Comparison of ENCODE assay signal across 10 cellular contexts in the genomic region with DNA sequence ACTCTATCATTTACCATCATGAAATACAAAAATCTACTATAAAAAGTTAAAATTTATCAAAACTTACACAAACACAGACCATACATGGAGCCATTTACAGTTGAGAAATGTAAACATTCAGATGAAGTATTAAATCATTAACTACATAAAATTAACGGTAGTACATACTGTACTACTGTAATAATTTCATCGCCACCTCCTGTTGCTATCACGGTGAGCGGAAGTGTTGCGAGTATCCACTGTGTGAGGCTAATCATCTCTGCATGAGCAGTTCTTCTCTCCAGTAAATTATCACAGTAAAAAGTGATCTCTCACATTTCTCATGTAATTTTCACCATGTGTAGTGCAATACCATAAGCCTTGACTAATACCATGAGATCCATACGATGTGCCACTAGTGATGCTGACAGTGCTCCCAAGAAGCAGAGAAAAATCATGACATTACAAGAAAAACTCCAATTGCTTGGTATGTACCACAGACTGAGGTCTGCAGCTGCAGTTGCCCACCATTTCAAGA.
"Had no signal": no experiment of that assay in that cellular context is flagged by ENCODE, and none has a peak within 500 bp of the region (broad histone marks: within the 10 kb centered on the region; RNA-seq: fewer than 3 reads in every experiment).

No MANE protein-coding gene starts in this region.

- ATAC-seq: left lung, psoas muscle, sciatic nerve had no signal

- DNase-seq: activated CD4-positive, alpha-beta T cell treated with anti-CD3 and anti-CD28 coated beads, Interleukin-2, amount 50 U/mL, for 4 hours; activated CD8-positive, alpha-beta memory T cell treated with anti-CD3 and anti-CD28 coated beads, Interleukin-2, amount 50 U/mL, for 4 hours; activated naive CD4-positive, alpha-beta T cell; islet precursor cell; left lung; nephron progenitor cell; psoas muscle; thyroid gland had no signal

- H3K4me3 Mint-ChIP-seq: nephron progenitor cell; T-helper 2 cell treated with Interferon-gamma antibody and Interleukin-4, amounts not matched to agents 5 μg/mL and 100 μg/mL, for 36 hours had no signal
